25 cellular contexts compared by ENCODE assay signal in genomic region chr3:94076055-94076454, GRCh38. TPM values are rescaled to one million over a fixed set of nuclear protein-coding genes. Genes with fewer than 3 reads are reported as not detected.
DNase-seq lines count a peak whose midpoint lies in the region; TF ChIP-seq lines count a peak whose summit lies in the region.
"Had no signal": no experiment of that assay in that cellular context is flagged by ENCODE, and none has a peak within 500 bp of the region (broad histone marks: within the 10 kb centered on the region; RNA-seq: fewer than 3 reads in every experiment).

No MANE protein-coding gene starts in this region.

- DNase-seq in ELR (ENCODE audit: low read depth) (peak; percentile 47), SK-MEL-5 (ENCODE audit: low read depth, low spot score) (peak; percentile 38), epithelial cell of esophagus (ENCODE audit: low read depth) (peak; percentile 50), kidney tubule cell (ENCODE audit: low spot score) (peak; percentile 71), Karpas-422 (no peak), smooth muscle cell (lab: John Stamatoyannopoulos, UW; ENCODE audit: unreplicated experiment) (no peak), occipital lobe (lab: John Stamatoyannopoulos, UW) (no peak)
- DNase-seq in effector CD4-positive, alpha-beta T cell: no peak
- DNase-seq: activated CD4-positive, alpha-beta T cell treated with anti-CD3 and anti-CD28 coated beads for 36 hours; activated CD8-positive, alpha-beta memory T cell treated with anti-CD3 and anti-CD28 coated beads for 24 hours; activated naive CD4-positive, alpha-beta T cell treated with Interleukin-2 at 50 U/mL for 16 hours; activated T-cell treated with anti-CD3 and anti-CD28 coated beads, Interleukin-2, amount 50 U/mL, for 4 hours; amygdala; CD4-positive, CD25-positive, alpha-beta regulatory T cell; NCI-H2171; NCI-H524; Peyer's patch; SJCRH30; stomach had no signal

- H3K36me3 ChIP-seq in Karpas-422 (ENCODE audit: insufficient read depth, low read length) (peaks cover 14% of the 10 kb centered on the region), smooth muscle cell (ENCODE audit: low read depth) (no peaks in the 10 kb centered on the region)
- H3K36me3 ChIP-seq: SJCRH30 had no signal

- H3K27me3 ChIP-seq in Karpas-422 (ENCODE audit: low read length) (no peaks in the 10 kb centered on the region), smooth muscle cell (ENCODE audit: low read depth) (no peaks in the 10 kb centered on the region)
- H3K27me3 ChIP-seq: gastroesophageal sphincter, Peyer's patch, SJCRH30, stomach, tibial nerve had no signal

- H3K9ac ChIP-seq in Karpas-422 (ENCODE audit: low read length) (no peak overlapping the region), smooth muscle cell (ENCODE audit: low read depth) (no peak overlapping the region)

- H3F3A ChIP-seq in smooth muscle cell (ENCODE audit: low read depth): no peaks in the 10 kb centered on the region

- H3K9me2 ChIP-seq in Karpas-422 (replicated peaks; ENCODE audit: insufficient read depth, low read length): no peaks in the 10 kb centered on the region

- H3K79me2 ChIP-seq in Karpas-422 (ENCODE audit: low read length) (peaks cover 88% of the 10 kb centered on the region), smooth muscle cell (ENCODE audit: low read depth) (peaks cover 8% of the 10 kb centered on the region)

- H3K27ac ChIP-seq in Karpas-422 (ENCODE audit: low read length) (no peak overlapping the region), smooth muscle cell (ENCODE audit: low read depth) (no peak overlapping the region)
- H3K27ac ChIP-seq: gastroesophageal sphincter, Peyer's patch, SJCRH30, stomach, tibial nerve had no signal

- H4K20me1 ChIP-seq in Karpas-422 (ENCODE audit: insufficient read depth, low read depth, low read length): no peaks in the 10 kb centered on the region
- H4K20me1 ChIP-seq in smooth muscle cell (ENCODE audit: low read depth): peaks cover 5% of the 10 kb centered on the region

- no peaks in the 10 kb centered on the region for H3K9me3 ChIP-seq in Karpas-422 (ENCODE audit: low read length)
- H3K9me3 ChIP-seq in smooth muscle cell (replicated peaks; ENCODE audit: low read depth): no peaks in the 10 kb centered on the region
- H3K9me3 ChIP-seq: gastroesophageal sphincter, Peyer's patch, SJCRH30, stomach, tibial nerve had no signal

- WGBS in smooth muscle cell (ENCODE audit: low lambda C conversion rate): 94% methylated on average over 3 of the region's 3 CpGs

- H3K4me1 ChIP-seq in Karpas-422 (ENCODE audit: low read length): no peaks in the 10 kb centered on the region
- no peaks in the 10 kb centered on the region for H3K4me1 ChIP-seq in smooth muscle cell (ENCODE audit: low read depth)
- H3K4me1 ChIP-seq: gastroesophageal sphincter, SJCRH30 had no signal

- TF ChIP-seq CTCF in epithelial cell of esophagus (IDR thresholded peaks at IDR 0.05; ENCODE audit: insufficient read depth, low read depth, low read length, missing control alignments) (no peak), smooth muscle cell (IDR thresholded peaks at IDR 0.05; ENCODE audit: borderline replicate concordance, insufficient read depth, poor library complexity, severe bottlenecking) (no peak)

- H3K4me2 ChIP-seq in Karpas-422 (ENCODE audit: low read depth, low read length, poor library complexity, severe bottlenecking): no peak overlapping the region
- H3K4me2 ChIP-seq in smooth muscle cell: no peak overlapping the region

- in situ Hi-C loops in SK-MEL-5 (cut with HindIII; ENCODE audit: low pct_unique_long_range_greater_than_20kb, low sequenced_read_pairs): no loop called here

- no peak overlapping the region for H3K4me3 ChIP-seq in epithelial cell of esophagus (ENCODE audit: low read length)
- H3K4me3 ChIP-seq in Karpas-422 (ENCODE audit: low read length): no peak overlapping the region
- no peak overlapping the region for H3K4me3 ChIP-seq in smooth muscle cell
- H3K4me3 ChIP-seq: gastroesophageal sphincter, Peyer's patch, SJCRH30, stomach, tibial nerve had no signal

- no peak overlapping the region for H2AFZ ChIP-seq in Karpas-422 (ENCODE audit: low read length)
- no peak overlapping the region for H2AFZ ChIP-seq in smooth muscle cell (ENCODE audit: low read depth)

RNA-seq across cellular contexts. Expression of gene NSUN3, which starts 13.2 kb away (rescaled TPM):
- 13.1 and 13.5 TPM in 2 replicates for total RNA-seq in SK-MEL-5 (2014; rRNA removed; shearing (Covaris generic))
- 4.4 and 5.4 TPM in 2 replicates for polyA plus RNA-seq in SK-MEL-5 (2015; cell fraction: cytosol; rRNA removed)
- polyA plus RNA-seq in SK-MEL-5 (2015; cell fraction: nucleus; rRNA removed): 8.5 and 15.5 TPM in 2 replicates
- total RNA-seq in Karpas-422 (2014; rRNA removed; shearing (Covaris generic); ENCODE audit: low replicate concordance): 15.3 and 36.9 TPM in 2 replicates
- 8.3 TPM in 2 replicates for total RNA-seq in smooth muscle cell
- polyA plus RNA-seq in smooth muscle cell: 5.3 and 7.3 TPM in 2 replicates
- 43.0 TPM for total RNA-seq in occipital lobe

RNA-seq across cellular contexts. Expression of gene DHFR2, which starts 13.3 kb away (rescaled TPM):
- 7.6 and 8.7 TPM in 2 replicates for total RNA-seq in SK-MEL-5 (2014; rRNA removed; shearing (Covaris generic))
- polyA plus RNA-seq in SK-MEL-5 (2015; cell fraction: cytosol; rRNA removed): 7.1 TPM in 2 replicates
- polyA plus RNA-seq in SK-MEL-5 (2015; cell fraction: nucleus; rRNA removed): 5.3 and 8.1 TPM in 2 replicates
- 5.6 and 7.9 TPM in 2 replicates for total RNA-seq in Karpas-422 (2014; rRNA removed; shearing (Covaris generic); ENCODE audit: low replicate concordance)
- total RNA-seq in smooth muscle cell (2.8 and 14.5 TPM in 2 replicates), occipital lobe (14.0 TPM)
- polyA plus RNA-seq in smooth muscle cell: 1.7 and 3.0 TPM in 2 replicates

RNA-seq across cellular contexts. Expression of gene STX19, which starts 47.7 kb away (rescaled TPM):
- not detected in 2 replicates for total RNA-seq in SK-MEL-5 (2014; rRNA removed; shearing (Covaris generic))
- polyA plus RNA-seq in SK-MEL-5 (2015; cell fraction: cytosol; rRNA removed): not detected in 2 replicates
- not detected in 2 replicates for polyA plus RNA-seq in SK-MEL-5 (2015; cell fraction: nucleus; rRNA removed)
- total RNA-seq in Karpas-422 (2014; rRNA removed; shearing (Covaris generic); ENCODE audit: low replicate concordance): not detected in 2 replicates
- total RNA-seq in smooth muscle cell: 0.94 TPM in 1 of 2 replicates, not detected in the other
- polyA plus RNA-seq in smooth muscle cell: 0.23 TPM in 1 of 2 replicates, not detected in the other
- total RNA-seq in occipital lobe: not detected
- total RNA-seq: activated CD4-positive, alpha-beta T cell treated with anti-CD3 and anti-CD28 coated beads for 36 hours; activated T-cell treated with anti-CD3 and anti-CD28 coated beads, Interleukin-2, amount 50 U/mL, for 4 hours; CD4-positive, CD25-positive, alpha-beta regulatory T cell; cerebellum; epithelial cell of proximal tubule; neural crest cell; posterior vena cava; SJCRH30; tibial nerve had no signal

Comparison
In these comparisons a context has a peak if more than half of its experiments do, and no peak if none do; other contexts are left out.
1. DNase-seq: peak in ELR (single experiment), SK-MEL-5 (single experiment), epithelial cell of esophagus (single experiment) and kidney tubule cell (single experiment); none in Karpas-422 (single experiment), smooth muscle cell (single experiment), effector CD4-positive, alpha-beta T cell (single experiment) and occipital lobe (single experiment).